19 cellular contexts compared by ENCODE assay signal in genomic region chr18:34098109-34098508, GRCh38.
A peak's percentile ranks its signal among the peaks of the same experiment; 100 is the strongest.
DNase-seq lines count a peak whose midpoint lies in the region; ATAC-seq and TF ChIP-seq lines count a peak whose summit lies in the region.
"Had no signal": no experiment of that assay in that cellular context is flagged by ENCODE, and none has a peak within 500 bp of the region (broad histone marks: within the 10 kb centered on the region; RNA-seq: fewer than 3 reads in every experiment).

No MANE protein-coding gene starts in this region.

- H3K79me2 ChIP-seq in GM23338 (replicated peaks; ENCODE audit: insufficient read depth) = no peaks in the 10 kb centered on the region

- no peaks in the 10 kb centered on the region for H4K20me1 ChIP-seq in GM23338 (replicated peaks; ENCODE audit: insufficient read depth)

- no peaks in the 10 kb centered on the region; the same call in 1 of the 2 replicates for H3K9me2 ChIP-seq in GM23338 (ENCODE audit: insufficient read depth)

- no peak for TF ChIP-seq EP300 in esophagus muscularis mucosa (IDR thresholded peaks at IDR 0.05)

- H3K36me3 Mint-ChIP-seq in GM23338 (ENCODE audit: low read depth) = no peaks in the 10 kb centered on the region

- DNase-seq in NCI-H510A (lab: John Stamatoyannopoulos, UW) (peak; percentile 17), NCI-H510A treated with DMSO at 0.1 percent for 48 hours (lab: John Stamatoyannopoulos, UW) (no peak), GM23338 (ENCODE audit: low spot score) (peak; percentile 5), fibroblast of villous mesenchyme (ENCODE audit: low read depth) (peak; percentile 3), esophagus muscularis mucosa (ENCODE audit: extremely low spot score) (no peak)
- no peak for DNase-seq in activated effector memory CD4-positive, alpha-beta T cell treated with Interleukin-2 at 50 U/mL for 16 hours
- DNase-seq: DMS79 treated with DMSO at 0.1 percent for 48 hours, H9, NCI-H1105 treated with DMSO at 0.1 percent for 48 hours, NCI-H187 treated with DMSO at 0.1 percent for 48 hours, NCI-H2227 treated with DMSO at 0.1 percent for 48 hours, NCI-H526, Peyer's patch, T-helper 1 cell had no signal

- no peak overlapping the region for H3K4me2 ChIP-seq in GM23338
- H3K4me2 ChIP-seq: A549 had no signal

- no peaks in the 10 kb centered on the region for H3K9me3 ChIP-seq in neuron (ENCODE audit: low read length)
- H3K9me3 ChIP-seq in esophagus muscularis mucosa = no peaks in the 10 kb centered on the region
- H3K9me3 ChIP-seq: A549, Peyer's patch had no signal

- H3K36me3 ChIP-seq in GM23338 (ENCODE audit: insufficient read depth) (no peaks in the 10 kb centered on the region), neuron (ENCODE audit: insufficient read depth, low read length) (no peaks in the 10 kb centered on the region), esophagus muscularis mucosa (no peaks in the 10 kb centered on the region)
- H3K36me3 ChIP-seq: Peyer's patch had no signal

- 76% methylated on average over 2 of the region's 2 CpGs for WGBS in esophagus muscularis mucosa

- intact Hi-C loops in esophagus muscularis mucosa (cut with DNase I) = no loop called here

- no peaks in the 10 kb centered on the region for H3K9me3 Mint-ChIP-seq in GM23338
- H3K9me3 Mint-ChIP-seq: H9 had no signal

- no peak for ATAC-seq in GM23338
- ATAC-seq: A549, Right ventricle myocardium inferior, SK-N-SH treated with all-trans-retinoic acid at 6 μM for 48 hours had no signal

- no peaks in the 10 kb centered on the region for H3F3A ChIP-seq in GM23338 (replicated peaks; ENCODE audit: low read depth)

- H3K4me1 ChIP-seq in GM23338 (ENCODE audit: insufficient read depth) (no peaks in the 10 kb centered on the region), neuron (ENCODE audit: insufficient read depth, low read length) (no peaks in the 10 kb centered on the region), esophagus muscularis mucosa (no peaks in the 10 kb centered on the region)
- H3K4me1 ChIP-seq: A549, Peyer's patch had no signal

- H3K27ac ChIP-seq in GM23338 (ENCODE audit: low read depth) (no peak overlapping the region), esophagus muscularis mucosa (replicated peaks in 1 of 4) (no peak overlapping the region)
- H3K27ac ChIP-seq: A549, C4-2B, Peyer's patch had no signal

- H3K27me3 ChIP-seq in GM23338 (ENCODE audit: insufficient read depth) (no peaks in the 10 kb centered on the region), neuron (ENCODE audit: insufficient read depth, low read length) (no peaks in the 10 kb centered on the region), esophagus muscularis mucosa (no peaks in the 10 kb centered on the region)
- H3K27me3 ChIP-seq: Peyer's patch had no signal

- H3K4me3 Mint-ChIP-seq in GM23338 = no peak overlapping the region
- H3K4me3 Mint-ChIP-seq: H9 had no signal

- no peak for TF ChIP-seq POLR2A in esophagus muscularis mucosa (IDR thresholded peaks at IDR 0.05; ENCODE audit: low read depth)

- H3K27me3 Mint-ChIP-seq in GM23338 (ENCODE audit: insufficient read depth, low read depth, poor library complexity) = no peaks in the 10 kb centered on the region

- no peak overlapping the region for H3K4me3 ChIP-seq in GM23338
- H3K4me3 ChIP-seq in fibroblast of villous mesenchyme (ENCODE audit: low read depth, low read length) = no peak overlapping the region
- H3K4me3 ChIP-seq in neuron (ENCODE audit: low read length) = no peak overlapping the region
- H3K4me3 ChIP-seq in esophagus muscularis mucosa = no peak overlapping the region
- H3K4me3 ChIP-seq: A549, Peyer's patch had no signal

- H2AFZ ChIP-seq in GM23338 (no peak overlapping the region), neuron (ENCODE audit: low read depth, low read length) (peak overlapping the region; percentile 15)

- peaks cover 3% of the 10 kb centered on the region; the same call in 1 of the 3 replicates for H3K4me1 Mint-ChIP-seq in GM23338
- H3K4me1 Mint-ChIP-seq: H9 had no signal

- TF ChIP-seq CTCF in GM23338 (conservative IDR thresholded peaks at IDR 0.05; ENCODE audit: low read depth in 2 of 2) (no peak), fibroblast of villous mesenchyme (IDR thresholded peaks at IDR 0.05; ENCODE audit: insufficient read depth, low read depth, low read length) (no peak), esophagus muscularis mucosa (IDR thresholded peaks at IDR 0.05) (no peak)

- no peak overlapping the region for H3K27ac Mint-ChIP-seq in GM23338
- H3K27ac Mint-ChIP-seq: H9 had no signal

TF ChIP-seq in GM23338, 12 proteins besides CTCF, POLR2A, EP300 and RAD21:
- TF ChIP-seq ZNF331 (CRISPR knock-in tag; IDR thresholded peaks at IDR 0.05; ENCODE audit: low read depth) (no peak), POLR2AphosphoS5 (IDR thresholded peaks at IDR 0.05; ENCODE audit: low read depth) (no peak), ZNF114 (CRISPR knock-in tag; IDR thresholded peaks at IDR 0.05) (no peak), JUNB (IDR thresholded peaks at IDR 0.05; ENCODE audit: unreplicated experiment) (no peak)

Comparison
In these comparisons a context has a peak if more than half of its experiments do, and no peak if none do; other contexts are left out.
1. DNase-seq: peak in NCI-H510A (single experiment), GM23338 (single experiment) and fibroblast of villous mesenchyme (single experiment); none in NCI-H510A treated with DMSO at 0.1 percent for 48 hours (single experiment), esophagus muscularis mucosa (single experiment) and activated effector memory CD4-positive, alpha-beta T cell treated with Interleukin-2 at 50 U/mL for 16 hours (single experiment).